11 cellular contexts compared by ENCODE assay signal in genomic region chr16:13809765-13810164, GRCh38.
"Had no signal": no experiment of that assay in that cellular context is flagged by ENCODE, and none has a peak within 500 bp of the region (broad histone marks: within the 10 kb centered on the region; RNA-seq: fewer than 3 reads in every experiment).

No MANE protein-coding gene starts in this region.

- DNase-seq: GM23248, GOT3, H7, H9, HCEC 1CT, HFFc6 had no signal

- FAIRE-seq: H1, H54 had no signal

- H3K9me3 ChIP-seq: HAP-1 had no signal

- H3K4me3 ChIP-seq: GM23248, GM23338, HAP-1 had no signal

- ATAC-seq: GM23338, HCT116 had no signal

- H3K36me3 ChIP-seq: HAP-1 had no signal

- H2AFZ ChIP-seq: GM23248, GM23338 had no signal

- H3K4me1 ChIP-seq: HAP-1 had no signal

- H3K9ac ChIP-seq: GM23248 had no signal

- H3K27ac ChIP-seq: GM23248 had no signal

- H3K4me2 ChIP-seq: GM23338 had no signal
